ENCODE assay signal across 19 cellular contexts in the genomic region with DNA sequence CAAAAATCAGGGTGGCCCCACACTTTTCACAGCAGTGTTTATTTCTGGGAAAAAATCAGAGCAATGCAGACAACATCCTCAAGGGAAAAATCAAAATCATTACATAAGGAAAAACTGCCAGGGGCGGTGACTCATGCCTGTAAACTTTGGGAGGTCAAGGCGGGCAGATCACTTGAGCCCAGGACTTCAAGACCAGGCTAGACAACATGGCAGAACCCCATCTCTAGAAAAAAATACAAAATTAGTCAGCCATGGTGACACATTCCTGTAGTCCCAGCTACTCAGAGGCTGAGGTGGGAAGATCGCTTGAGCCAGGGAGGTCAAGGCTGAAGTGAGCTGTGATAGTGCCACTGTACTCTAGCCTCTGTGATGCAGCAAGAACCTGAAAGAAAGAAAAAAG.
DNase-seq lines count a peak whose midpoint lies in the region; ATAC-seq, FAIRE-seq and TF ChIP-seq lines count a peak whose summit lies in the region.
"Had no signal": no experiment of that assay in that cellular context is flagged by ENCODE, and none has a peak within 500 bp of the region (broad histone marks: within the 10 kb centered on the region; RNA-seq: fewer than 3 reads in every experiment).

No MANE protein-coding gene starts in this region.

- no peaks in the 10 kb centered on the region for H3K4me1 ChIP-seq in PC-9 (replicated peaks; ENCODE audit: insufficient read depth)
- H3K4me1 ChIP-seq: esophagus squamous epithelium, heart right ventricle had no signal

- BruUV-seq in PC-9 (replicated peaks; lab: Mats Ljungman, UMichigan) = no TSS peak

- H2AFZ ChIP-seq in PC-9 = no peak overlapping the region

- H3F3A ChIP-seq in PC-9 (ENCODE audit: insufficient read depth, low read depth) = no peaks in the 10 kb centered on the region

- H3K9me2 ChIP-seq in PC-9 (ENCODE audit: insufficient read depth) = no peaks in the 10 kb centered on the region

- TF ChIP-seq CTCF in PC-9 (conservative IDR thresholded peaks at IDR 0.05) (no peak), epithelial cell of esophagus (IDR thresholded peaks at IDR 0.05; ENCODE audit: insufficient read depth, low read depth, low read length, missing control alignments) (no peak)

- no peaks in the 10 kb centered on the region for H4K20me1 ChIP-seq in PC-9 (ENCODE audit: insufficient read depth)

- H3K4me3 ChIP-seq in PC-9 (no peak overlapping the region), epithelial cell of esophagus (ENCODE audit: low read length) (no peak overlapping the region)
- H3K4me3 ChIP-seq: esophagus squamous epithelium, heart right ventricle, smooth muscle cell had no signal

- intact Hi-C loops in PC-9 (cut with micrococcal nuclease; ENCODE audit: unreplicated experiment) = no loop called here

- no peaks in the 10 kb centered on the region for H3K9me3 ChIP-seq in PC-9 (ENCODE audit: insufficient read depth, low read depth)
- H3K9me3 ChIP-seq: esophagus squamous epithelium had no signal

- no peaks in the 10 kb centered on the region for H3K27me3 ChIP-seq in PC-9 (ENCODE audit: insufficient read depth, low read depth)
- H3K27me3 ChIP-seq: esophagus squamous epithelium, heart right ventricle had no signal

- no peak overlapping the region for H3K4me2 ChIP-seq in PC-9
- H3K4me2 ChIP-seq: smooth muscle cell had no signal

- POLR2A ChIA-PET in PC-9 (lab: Charles Lee; ENCODE audit: unreplicated experiment) = interaction anchor here (0.6 kb wide), 1 partner anchor 24 kb away, joined by 3 read pairs; no protein-coding TSS in a partner anchor

- CTCF ChIA-PET in PC-9 (lab: Charles Lee) = no interaction called here

- H3K36me3 ChIP-seq in PC-9 (ENCODE audit: low read depth) = no peaks in the 10 kb centered on the region
- H3K36me3 ChIP-seq: esophagus squamous epithelium, heart right ventricle had no signal

- FAIRE-seq in urothelium cell line (lab: Jason Lieb, UNC) = peak; percentile 50

- DNase-seq in H4 (ENCODE audit: low spot score) (peak; percentile 70), PC-9 (peak; percentile 34 to 40), epithelial cell of esophagus (ENCODE audit: low read depth) (peak; percentile 27), urothelium cell line (ENCODE audit: low spot score) (peak; percentile 31), SKM-1 treated with dmso at 0.1 percent for 144 hours (lab: John Stamatoyannopoulos, UW; ENCODE audit: unreplicated experiment) (no peak), NCI-H345 (lab: John Stamatoyannopoulos, UW) (no peak)
- DNase-seq: activated CD4-positive, CD25-positive, alpha-beta regulatory T cell; activated naive CD8-positive, alpha-beta T cell treated with anti-CD3 and anti-CD28 coated beads, Interleukin-2, amount 50 U/mL, for 24 hours; caudate nucleus; esophagus squamous epithelium; heart right ventricle; NCI-H1092; NCI-H2081 treated with DMSO at 0.1 percent for 48 hours; NCI-H524; stimulated activated CD4-positive, alpha-beta T cell treated with anti-CD3 and anti-CD28 coated beads, Interleukin-4, amount 100 ng/mL, for 4 hours; T-helper 2 cell had no signal

- H3K79me2 ChIP-seq in PC-9 (ENCODE audit: low read depth) = no peaks in the 10 kb centered on the region

- no peak for ATAC-seq in GM21381 (IDR thresholded peaks at IDR 0.05; ENCODE audit: unreplicated experiment)
- ATAC-seq: activated naive CD8-positive, alpha-beta T cell treated with anti-CD3 and anti-CD28 coated beads, Interleukin-2, amount 50 U/mL, for 24 hours; activated T-helper 17 cell treated with anti-CD3 and anti-CD28 coated beads, Interleukin-2, amount 50 U/mL, for 72 hours; heart right ventricle had no signal

- no peak overlapping the region for H3K27ac ChIP-seq in PC-9
- H3K27ac ChIP-seq: esophagus squamous epithelium, heart right ventricle had no signal

Comparison
In these comparisons a context has a peak if more than half of its experiments do, and no peak if none do; other contexts are left out.
1. DNase-seq: peak in H4 (single experiment), PC-9 (2 of 2), epithelial cell of esophagus (single experiment) and urothelium cell line (single experiment); none in SKM-1 treated with dmso at 0.1 percent for 144 hours (single experiment) and NCI-H345 (single experiment).